In the genomic region with DNA sequence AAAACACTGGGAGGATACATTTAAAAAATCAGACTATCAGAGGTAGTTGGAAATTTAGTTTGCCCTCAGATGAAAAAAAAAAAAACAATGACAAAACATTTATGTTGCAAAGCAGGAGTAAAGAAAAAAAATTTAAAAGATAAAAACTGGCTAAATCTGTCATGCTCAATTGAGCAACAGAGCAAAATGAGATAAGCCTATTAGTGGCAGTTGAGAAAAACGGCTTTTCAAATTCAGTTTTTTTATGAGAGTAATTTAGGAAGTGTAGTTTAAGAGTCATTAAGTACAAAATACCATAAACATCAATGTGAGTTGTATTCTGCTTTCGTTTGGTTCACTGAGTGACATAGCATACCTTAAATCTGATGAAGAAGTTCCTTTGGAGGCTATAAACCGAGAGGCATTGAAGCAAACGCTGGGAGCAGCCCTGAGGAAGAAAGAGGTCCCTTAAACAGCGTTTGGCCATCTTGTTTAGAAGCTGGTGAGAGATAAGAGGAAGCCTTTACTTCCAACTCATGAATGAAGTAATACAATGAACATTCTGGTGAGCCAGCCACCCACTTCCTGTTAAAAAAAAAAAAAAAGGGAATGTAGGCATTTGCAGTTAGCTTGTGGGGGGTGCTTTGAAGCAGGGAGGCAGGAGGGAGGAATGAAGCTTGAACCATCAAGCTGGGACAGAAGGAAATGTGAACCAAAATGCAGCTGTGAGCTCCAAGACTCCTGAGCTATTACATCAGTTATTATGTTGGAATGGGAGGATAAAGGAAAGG, we compare ENCODE assay signal across 10 cellular contexts.
DNase-seq lines count a peak whose midpoint lies in the region; ATAC-seq, FAIRE-seq and TF ChIP-seq lines count a peak whose summit lies in the region.
"Had no signal": no experiment of that assay in that cellular context is flagged by ENCODE, and none has a peak within 500 bp of the region (broad histone marks: within the 10 kb centered on the region; RNA-seq: fewer than 3 reads in every experiment).

No MANE protein-coding gene starts in this region.

- H3K4me3 Mint-ChIP-seq in activated CD4-positive, alpha-beta memory T cell treated with anti-CD3 and anti-CD28 coated beads, Interleukin-2, amount 10 ng/mL, durations not matched to agents 7 days and 5 days = no peak overlapping the region
- no peak overlapping the region for H3K4me3 Mint-ChIP-seq in activated T-helper 1 cell treated with anti-CD3 and anti-CD28 coated beads, Interleukin-12 subunit alpha, Interleukin-12 subunit beta, Interleukin-2, Interleukin-4 antibody, amounts not matched to agents 30 ng/mL and 10 ng/mL and 1 ng/mL, durations not matched to agents 14 hours and 24 hours and 36 hours

- H3F3A ChIP-seq in SK-N-SH (replicated peaks; ENCODE audit: insufficient read depth) = peaks cover 6% of the 10 kb centered on the region

- H3K36me3 ChIP-seq in HEK293 (ENCODE audit: control insufficient read depth in 2 of 2, insufficient read depth in 1 of 2, low read length in 2 of 2) (no peaks in the 10 kb centered on the region), SK-N-SH (replicated peaks in 1 of 2; ENCODE audit: control insufficient read depth in 1 of 2, insufficient read depth in 2 of 2, low read length in 1 of 2) (no peaks in the 10 kb centered on the region), skeletal muscle satellite cell (ENCODE audit: insufficient read depth, low read length) (no peaks in the 10 kb centered on the region)
- H3K36me3 ChIP-seq: cardiac muscle cell had no signal

- H3K27me3 Mint-ChIP-seq in activated CD4-positive, alpha-beta memory T cell treated with anti-CD3 and anti-CD28 coated beads, Interleukin-2, amount 10 ng/mL, durations not matched to agents 7 days and 5 days = no peaks in the 10 kb centered on the region
- no peaks in the 10 kb centered on the region for H3K27me3 Mint-ChIP-seq in activated T-helper 1 cell treated with anti-CD3 and anti-CD28 coated beads, Interleukin-12 subunit alpha, Interleukin-12 subunit beta, Interleukin-2, Interleukin-4 antibody, amounts not matched to agents 30 ng/mL and 10 ng/mL and 1 ng/mL, durations not matched to agents 14 hours and 24 hours and 36 hours (ENCODE audit: insufficient read depth)

- no peaks in the 10 kb centered on the region for H3K9me2 ChIP-seq in SK-N-SH

- peak overlapping the region; percentile 86 for H2AFZ ChIP-seq in SK-N-SH (ENCODE audit: low read depth)

- no peaks in the 10 kb centered on the region for H3K9me3 Mint-ChIP-seq in activated CD4-positive, alpha-beta memory T cell treated with anti-CD3 and anti-CD28 coated beads, Interleukin-2, amount 10 ng/mL, durations not matched to agents 7 days and 5 days
- H3K9me3 Mint-ChIP-seq in activated T-helper 1 cell treated with anti-CD3 and anti-CD28 coated beads, Interleukin-12 subunit alpha, Interleukin-12 subunit beta, Interleukin-2, Interleukin-4 antibody, amounts not matched to agents 30 ng/mL and 10 ng/mL and 1 ng/mL, durations not matched to agents 14 hours and 24 hours and 36 hours = no peaks in the 10 kb centered on the region

- H4K20me1 ChIP-seq in SK-N-SH (ENCODE audit: insufficient read depth) = no peaks in the 10 kb centered on the region

- FAIRE-seq in D721Med (lab: Jason Lieb, UNC) = no peak

- H3K36me3 Mint-ChIP-seq in activated CD4-positive, alpha-beta memory T cell treated with anti-CD3 and anti-CD28 coated beads, Interleukin-2, amount 10 ng/mL, durations not matched to agents 7 days and 5 days (ENCODE audit: low read depth) = no peaks in the 10 kb centered on the region
- H3K36me3 Mint-ChIP-seq in activated T-helper 1 cell treated with anti-CD3 and anti-CD28 coated beads, Interleukin-12 subunit alpha, Interleukin-12 subunit beta, Interleukin-2, Interleukin-4 antibody, amounts not matched to agents 30 ng/mL and 10 ng/mL and 1 ng/mL, durations not matched to agents 14 hours and 24 hours and 36 hours (ENCODE audit: low read depth) = no peaks in the 10 kb centered on the region

- TF ChIP-seq CTCF in HEK293 (tag by site-specific recombination; IDR thresholded peaks at IDR 0.05) (no peak), SK-N-SH (IDR thresholded peaks at IDR 0.05) (no peak), D721Med (IDR thresholded peaks at IDR 0.05; ENCODE audit: insufficient read depth, missing control alignments) (no peak)

- H3K27ac Mint-ChIP-seq in activated CD4-positive, alpha-beta memory T cell treated with anti-CD3 and anti-CD28 coated beads, Interleukin-2, amount 10 ng/mL, durations not matched to agents 7 days and 5 days = no peak overlapping the region
- no peak overlapping the region for H3K27ac Mint-ChIP-seq in activated T-helper 1 cell treated with anti-CD3 and anti-CD28 coated beads, Interleukin-12 subunit alpha, Interleukin-12 subunit beta, Interleukin-2, Interleukin-4 antibody, amounts not matched to agents 30 ng/mL and 10 ng/mL and 1 ng/mL, durations not matched to agents 14 hours and 24 hours and 36 hours

- no peak for TF ChIP-seq EP300 in SK-N-SH (IDR thresholded peaks at IDR 0.05; ENCODE audit: borderline replicate concordance in 1 of 2, low read depth in 1 of 2, low read length in 1 of 2)

- ATAC-seq in Right ventricle myocardium superior (ENCODE audit: poor library complexity) = peak; percentile 74
- no peak for ATAC-seq in HG02852 (IDR thresholded peaks at IDR 0.05; ENCODE audit: unreplicated experiment)

- peak overlapping the region; percentile 10 for H3K4me2 ChIP-seq in SK-N-SH
- H3K4me2 ChIP-seq in skeletal muscle satellite cell (ENCODE audit: low read length) = peak overlapping the region; percentile 42

- no peaks in the 10 kb centered on the region for H3K79me2 ChIP-seq in SK-N-SH (ENCODE audit: insufficient read depth)

- H3K4me1 Mint-ChIP-seq in activated CD4-positive, alpha-beta memory T cell treated with anti-CD3 and anti-CD28 coated beads, Interleukin-2, amount 10 ng/mL, durations not matched to agents 7 days and 5 days = no peaks in the 10 kb centered on the region
- no peaks in the 10 kb centered on the region for H3K4me1 Mint-ChIP-seq in activated T-helper 1 cell treated with anti-CD3 and anti-CD28 coated beads, Interleukin-12 subunit alpha, Interleukin-12 subunit beta, Interleukin-2, Interleukin-4 antibody, amounts not matched to agents 30 ng/mL and 10 ng/mL and 1 ng/mL, durations not matched to agents 14 hours and 24 hours and 36 hours (ENCODE audit: low read depth)

- no peaks in the 10 kb centered on the region for H3K4me1 ChIP-seq in HEK293 (ENCODE audit: control insufficient read depth, insufficient read depth, low read length)
- H3K4me1 ChIP-seq in SK-N-SH (ENCODE audit: control insufficient read depth in 1 of 2, insufficient read depth in 2 of 2, low read depth in 1 of 2, low read length in 1 of 2) = peaks cover 3 to 32% of the 10 kb centered on the region in 2 experiments; a peak in 3 of 4 replicates
- peaks cover 33% of the 10 kb centered on the region for H3K4me1 ChIP-seq in skeletal muscle satellite cell (ENCODE audit: control insufficient read depth, insufficient read depth, low read length)

- intact Hi-C loops in Right ventricle myocardium superior (cut with DNase I) = no loop called here
- intact Hi-C loops in activated T-helper 1 cell treated with anti-CD3 and anti-CD28 coated beads, Interleukin-12 subunit alpha, Interleukin-12 subunit beta, Interleukin-2, Interleukin-4 antibody, amounts not matched to agents 30 ng/mL and 10 ng/mL and 1 ng/mL, durations not matched to agents 14 hours and 24 hours and 36 hours (cut with micrococcal nuclease) = no loop called here

- DNase-seq in SK-N-SH = no peak
- DNase-seq in Right ventricle myocardium superior = no peak
- DNase-seq in activated CD4-positive, alpha-beta memory T cell treated with anti-CD3 and anti-CD28 coated beads, Interleukin-2, amount 10 ng/mL, durations not matched to agents 7 days and 5 days = no peak
- DNase-seq in D721Med (ENCODE audit: insufficient read length, low spot score) = no peak
- no peak for DNase-seq in activated T-helper 1 cell treated with anti-CD3 and anti-CD28 coated beads, Interleukin-12 subunit alpha, Interleukin-12 subunit beta, Interleukin-2, Interleukin-4 antibody, amounts not matched to agents 30 ng/mL and 10 ng/mL and 1 ng/mL, durations not matched to agents 14 hours and 24 hours and 36 hours (ENCODE audit: low spot score)
- DNase-seq: T-helper 2 cell had no signal

- H3K9ac ChIP-seq in SK-N-SH (peak overlapping the region; percentile 60), skeletal muscle satellite cell (ENCODE audit: low read depth, low read length) (peak overlapping the region; percentile 13)

- CTCF ChIA-PET in HEK293 (lab: Yijun Ruan, JAX) (interaction anchor here (0.6 kb wide), 2 partner anchors 101 to 598 kb away, joined by 3 to 4 read pairs; no protein-coding TSS in a partner anchor), SK-N-SH (lab: Yijun Ruan, JAX) (interaction anchor here (1.2 to 1.6 kb wide), 3 partner anchors 9 to 327 kb away, joined by 3 read pairs; no protein-coding TSS in a partner anchor)
- CTCF ChIA-PET in activated CD4-positive, alpha-beta memory T cell treated with anti-CD3 and anti-CD28 coated beads, Interleukin-2, amount 10 ng/mL, durations not matched to agents 7 days and 5 days (lab: Charles Lee) = no interaction called here

- POLR2A ChIA-PET in HEK293 (lab: Yijun Ruan, JAX) = interaction anchor here (0.7 kb wide), 1 partner anchor 128 kb away, joined by 4 read pairs; no protein-coding TSS in a partner anchor
- POLR2A ChIA-PET in SK-N-SH (lab: Yijun Ruan, JAX) = no interaction called here
- POLR2A ChIA-PET in activated CD4-positive, alpha-beta memory T cell treated with anti-CD3 and anti-CD28 coated beads, Interleukin-2, amount 10 ng/mL, durations not matched to agents 7 days and 5 days (lab: Charles Lee) = no interaction called here

- no peak for TF ChIP-seq RAD21 in SK-N-SH (IDR thresholded peaks at IDR 0.05; ENCODE audit: low read length)

- H3K27me3 ChIP-seq in SK-N-SH (ENCODE audit: insufficient read depth) (no peaks in the 10 kb centered on the region), skeletal muscle satellite cell (ENCODE audit: control insufficient read depth, insufficient read depth, low read length) (no peaks in the 10 kb centered on the region)
- H3K27me3 ChIP-seq: cardiac muscle cell had no signal

- WGBS in SK-N-SH (ENCODE audit: low lambda C conversion rate) = 53% methylated on average over 5 of the region's 5 CpGs

- H3K27ac ChIP-seq in HEK293 (ENCODE audit: extremely low read depth, low read depth, low read length) = no peak overlapping the region
- peak overlapping the region; percentile 11 to 68; a peak in 3 of 4 replicates for H3K27ac ChIP-seq in SK-N-SH (ENCODE audit: low read depth in 2 of 2, low read length in 1 of 2)
- H3K27ac ChIP-seq: cardiac muscle cell had no signal

- H3K4me3 ChIP-seq in HEK293 (ENCODE audit: low read depth, low read length) (no peak overlapping the region), SK-N-SH (ENCODE audit: low read depth in 2 of 2, low read length in 1 of 2) (no peak overlapping the region), skeletal muscle satellite cell (ENCODE audit: low read length) (no peak overlapping the region)
- H3K4me3 ChIP-seq: cardiac muscle cell had no signal

- H3K9me3 ChIP-seq in HEK293 (ENCODE audit: control insufficient read depth, insufficient read depth, low read depth, low read length) (no peaks in the 10 kb centered on the region), SK-N-SH (no peaks in the 10 kb centered on the region), skeletal muscle satellite cell (replicated peaks; ENCODE audit: low read length) (no peaks in the 10 kb centered on the region)

TF ChIP-seq in SK-N-SH, 30 proteins besides CTCF, POLR2A, EP300 and RAD21 (continues in another document):
- TF ChIP-seq SMC3 (IDR thresholded peaks at IDR 0.05; ENCODE audit: low read depth, low read length) = no peak
